In the genomic region with DNA sequence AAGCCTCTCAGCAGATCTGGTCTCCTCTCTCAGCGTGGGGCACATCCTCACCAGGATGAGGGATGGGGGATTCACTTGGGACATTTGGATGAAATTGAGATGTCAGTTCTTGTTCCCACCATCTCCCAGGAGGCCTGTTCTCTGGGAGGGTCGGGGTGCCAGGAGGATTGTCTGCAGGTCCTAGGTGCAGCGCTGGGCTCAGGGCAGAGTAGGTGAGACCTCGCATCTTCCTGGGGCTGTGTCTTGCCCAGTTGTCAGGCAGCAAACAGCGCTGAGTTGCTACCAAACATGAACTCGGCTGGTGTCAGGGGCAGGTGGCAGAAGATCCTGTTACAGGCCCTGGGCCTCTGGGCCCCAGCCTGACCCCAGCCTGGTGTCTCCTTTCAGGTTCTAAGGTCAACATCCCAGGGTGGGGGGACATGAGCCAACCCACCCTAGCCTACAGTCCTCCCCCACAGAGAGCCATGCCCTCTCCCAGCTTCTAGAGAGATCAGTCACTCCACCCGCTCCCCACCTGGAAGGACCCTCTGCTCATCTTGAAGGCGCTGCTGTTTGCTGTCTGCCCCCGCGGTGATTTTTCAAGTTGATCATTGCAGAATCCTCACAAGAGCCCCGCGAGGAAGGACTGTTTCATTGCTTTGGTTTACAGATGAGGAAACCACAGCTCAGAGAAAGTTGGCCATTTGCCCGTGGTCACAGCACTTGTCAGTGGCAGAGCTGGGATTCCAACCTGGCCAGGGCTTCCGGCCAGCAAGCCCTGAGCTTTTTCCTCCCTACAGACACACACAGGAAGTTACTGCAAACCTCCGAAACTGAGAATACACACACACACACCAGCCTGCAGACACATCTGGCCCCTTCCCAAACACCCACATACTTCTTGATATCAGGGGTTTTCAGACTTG, we compare ENCODE assay signal across 8 cellular contexts.
DNase-seq lines count a peak whose midpoint lies in the region; ATAC-seq and TF ChIP-seq lines count a peak whose summit lies in the region.

No MANE protein-coding gene starts in this region.

- H3K27ac Mint-ChIP-seq in T-helper 2 cell treated with Interferon-gamma antibody and Interleukin-4, amounts not matched to agents 5 μg/mL and 100 μg/mL, for 36 hours, result peak overlapping the region; percentile 73

- DNase-seq in GM19240 (ENCODE audit: insufficient read length, low spot score) (peak; percentile 61), colonic mucosa (peak; percentile 68), tibial nerve (ENCODE audit: low spot score in 2 of 2) (peak; percentile 69 to 84), ecto neural progenitor cell (ENCODE audit: low spot score) (no peak)
- DNase-seq in T-helper 2 cell treated with Interferon-gamma antibody and Interleukin-4, amounts not matched to agents 5 μg/mL and 100 μg/mL, for 36 hours (ENCODE audit: low spot score), result peak; percentile 40

- peaks cover 8 to 87% (median 64%) of the 10 kb centered on the region in 11 experiments for H3K36me3 ChIP-seq in BLaER1 treated with 17β-estradiol and CSF1 and Interleukin-3, amounts not matched to agents 10 nM and 100 nM
- no peaks in the 10 kb centered on the region for H3K36me3 ChIP-seq in colonic mucosa
- peaks cover 0 to 8% of the 10 kb centered on the region in 2 donors for H3K36me3 ChIP-seq in mucosa of rectum (ENCODE audit: control insufficient read depth in 2 of 2, insufficient read depth in 2 of 2, low read length in 2 of 2)
- H3K36me3 ChIP-seq in tibial nerve, result peaks cover 0 to 7% (median 0%) of the 10 kb centered on the region in 3 donors

- H3K27ac ChIP-seq in BLaER1 treated with 17β-estradiol and CSF1 and Interleukin-3, amounts not matched to agents 10 nM and 100 nM, result peak overlapping the region; percentile 70 to 100 (median 96)
- H3K27ac ChIP-seq in colonic mucosa (peak overlapping the region; percentile 67), mucosa of rectum (ENCODE audit: low read depth in 2 of 2, low read length in 2 of 2) (peak overlapping the region; percentile 84 to 89), tibial nerve (peak overlapping the region; percentile 78 to 96 (median 86))

- H3K27me3 Mint-ChIP-seq in T-helper 2 cell treated with Interferon-gamma antibody and Interleukin-4, amounts not matched to agents 5 μg/mL and 100 μg/mL, for 36 hours (ENCODE audit: low read depth), result no peaks in the 10 kb centered on the region

- peaks cover 21% of the 10 kb centered on the region for H3K36me3 Mint-ChIP-seq in T-helper 2 cell treated with Interferon-gamma antibody and Interleukin-4, amounts not matched to agents 5 μg/mL and 100 μg/mL, for 36 hours (ENCODE audit: low read depth)

- no peaks in the 10 kb centered on the region for H3K9me3 ChIP-seq in BLaER1 treated with 17β-estradiol and CSF1 and Interleukin-3, amounts not matched to agents 10 nM and 100 nM (replicated peaks in 1 of 11)
- H3K9me3 ChIP-seq in colonic mucosa, result no peaks in the 10 kb centered on the region
- no peaks in the 10 kb centered on the region for H3K9me3 ChIP-seq in mucosa of rectum (ENCODE audit: control insufficient read depth in 2 of 2, low read length in 2 of 2)
- H3K9me3 ChIP-seq in tibial nerve, result no peaks in the 10 kb centered on the region

- peaks cover 12% of the 10 kb centered on the region for H3K4me1 Mint-ChIP-seq in T-helper 2 cell treated with Interferon-gamma antibody and Interleukin-4, amounts not matched to agents 5 μg/mL and 100 μg/mL, for 36 hours (ENCODE audit: low read depth)

- ATAC-seq in HG03354 (IDR thresholded peaks at IDR 0.05; ENCODE audit: poor library complexity, severe bottlenecking, unreplicated experiment), result peak; percentile 75

- no peaks in the 10 kb centered on the region for H3K9me3 Mint-ChIP-seq in T-helper 2 cell treated with Interferon-gamma antibody and Interleukin-4, amounts not matched to agents 5 μg/mL and 100 μg/mL, for 36 hours

- TF ChIP-seq EP300 in tibial nerve (IDR thresholded peaks at IDR 0.05), result peak in 1 of 2 donors; percentile 13

- intact Hi-C loops in colonic mucosa (cut with DNase I), result no loop called here

- WGBS in tibial nerve, 2 donors, result 54 to 63% methylated on average over 11 to 14 of the region's 15 CpGs

- TF ChIP-seq POLR2A in tibial nerve (IDR thresholded peaks at IDR 0.05), result no peak

- H3K4me3 Mint-ChIP-seq in T-helper 2 cell treated with Interferon-gamma antibody and Interleukin-4, amounts not matched to agents 5 μg/mL and 100 μg/mL, for 36 hours, result peak overlapping the region; percentile 67

- peaks cover 0 to 100% (median 0%) of the 10 kb centered on the region in 11 experiments; a peak in 8 of 22 replicates for H4K20me1 ChIP-seq in BLaER1 treated with 17β-estradiol and CSF1 and Interleukin-3, amounts not matched to agents 10 nM and 100 nM

- TF ChIP-seq CTCF in colonic mucosa (IDR thresholded peaks at IDR 0.05) (no peak), tibial nerve (IDR thresholded peaks at IDR 0.05) (no peak)

- peaks cover 72 to 100% (median 97%) of the 10 kb centered on the region in 10 experiments for H3K4me1 ChIP-seq in BLaER1 treated with 17β-estradiol and CSF1 and Interleukin-3, amounts not matched to agents 10 nM and 100 nM
- peaks cover 32% of the 10 kb centered on the region for H3K4me1 ChIP-seq in colonic mucosa
- H3K4me1 ChIP-seq in mucosa of rectum (ENCODE audit: control insufficient read depth in 2 of 2, insufficient read depth in 2 of 2, low read length in 2 of 2), result peaks cover 55 to 61% of the 10 kb centered on the region in 2 donors
- H3K4me1 ChIP-seq in tibial nerve, result peaks cover 15 to 99% (median 83%) of the 10 kb centered on the region in 4 donors

- H3K4me2 ChIP-seq in BLaER1 treated with 17β-estradiol and CSF1 and Interleukin-3, amounts not matched to agents 10 nM and 100 nM, result peak overlapping the region; percentile 86 to 99 (median 95)

- H3K9ac ChIP-seq in BLaER1 treated with 17β-estradiol and CSF1 and Interleukin-3, amounts not matched to agents 10 nM and 100 nM, result peak overlapping the region; percentile 59 to 94 (median 82)
- H3K9ac ChIP-seq in colonic mucosa (ENCODE audit: low read depth in 2 of 2, low read length in 2 of 2) (peak overlapping the region in 1 of 2 donors; percentile 77), mucosa of rectum (ENCODE audit: low read depth in 1 of 2, low read length in 2 of 2) (peak overlapping the region; percentile 17 to 28)

- no peaks in the 10 kb centered on the region for H3K27me3 ChIP-seq in BLaER1 treated with 17β-estradiol and CSF1 and Interleukin-3, amounts not matched to agents 10 nM and 100 nM
- H3K27me3 ChIP-seq in colonic mucosa (no peaks in the 10 kb centered on the region), mucosa of rectum (ENCODE audit: control insufficient read depth in 2 of 2, insufficient read depth in 2 of 2, low read length in 2 of 2) (no peaks in the 10 kb centered on the region), tibial nerve (no peaks in the 10 kb centered on the region)

- peak overlapping the region in 9 of 10 experiments; percentile 26 to 63 (median 47); a peak in 17 of 20 replicates for H3K4me3 ChIP-seq in BLaER1 treated with 17β-estradiol and CSF1 and Interleukin-3, amounts not matched to agents 10 nM and 100 nM
- no peak overlapping the region for H3K4me3 ChIP-seq in colonic mucosa
- H3K4me3 ChIP-seq in mucosa of rectum (ENCODE audit: low read length in 2 of 2), result no peak overlapping the region
- no peak overlapping the region for H3K4me3 ChIP-seq in tibial nerve

Comparison
In these comparisons a context has a peak if more than half of its experiments do, and no peak if none do; other contexts are left out.
1. H3K4me3 ChIP-seq: peak in BLaER1 treated with 17β-estradiol and CSF1 and Interleukin-3, amounts not matched to agents 10 nM and 100 nM (9 of 10); none in colonic mucosa (single experiment), mucosa of rectum (0 of 2) and tibial nerve (0 of 4).
2. Peak in every context shown above with its lines, with median percentiles within 50 percentile points of each other: H3K27ac ChIP-seq.